ENCODE assay signal across 13 cellular contexts in the genomic region with DNA sequence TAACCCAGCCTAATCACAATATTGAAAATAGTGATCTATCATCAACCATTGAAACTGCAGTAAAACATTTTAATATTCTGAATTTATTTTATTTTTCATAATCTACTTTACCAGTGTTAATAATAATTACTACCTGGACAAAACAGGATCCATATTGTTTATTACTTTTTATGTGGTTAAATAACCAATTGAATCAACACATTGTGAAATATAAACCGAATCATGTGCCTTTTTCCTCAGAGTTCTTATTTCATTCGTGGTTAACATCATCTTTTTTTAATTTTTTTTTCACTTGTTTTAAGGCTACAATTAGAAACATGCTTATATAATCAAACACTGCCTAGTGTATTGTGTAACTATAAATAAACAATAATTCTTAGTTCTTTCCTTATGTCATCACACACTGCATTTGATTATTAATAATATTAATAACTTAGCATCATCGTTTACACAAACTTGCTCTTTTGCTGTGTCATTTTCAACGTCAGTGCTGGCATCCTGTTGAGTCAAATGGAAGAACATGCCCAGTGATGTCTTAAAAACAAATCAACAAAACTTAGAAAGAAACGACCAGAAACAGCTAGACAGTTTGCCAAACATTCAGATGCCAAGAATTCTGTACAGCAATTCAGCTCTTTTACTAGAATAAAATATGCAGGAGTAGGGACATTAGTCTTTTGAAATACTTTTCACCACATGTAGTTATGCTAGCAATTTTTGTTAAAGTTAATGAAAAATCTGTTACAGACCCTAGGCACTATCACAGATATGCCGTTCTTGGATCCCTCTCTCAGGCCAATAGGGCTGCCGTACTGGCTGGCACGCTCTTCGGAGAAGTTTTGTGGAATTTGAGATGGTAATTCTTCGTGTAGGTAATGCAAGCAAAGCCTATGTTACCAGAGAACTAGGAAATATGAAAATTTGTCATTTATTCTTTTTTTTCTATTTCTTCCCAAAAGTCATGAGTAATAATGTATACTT.
DNase-seq lines count a peak whose midpoint lies in the region; ATAC-seq and TF ChIP-seq lines count a peak whose summit lies in the region.
"Had no signal": no experiment of that assay in that cellular context is flagged by ENCODE, and none has a peak within 500 bp of the region (broad histone marks: within the 10 kb centered on the region; RNA-seq: fewer than 3 reads in every experiment).

No MANE protein-coding gene starts in this region.

- ATAC-seq in HG02884 (IDR thresholded peaks at IDR 0.05; ENCODE audit: unreplicated experiment) (no peak), HG03045 (IDR thresholded peaks at IDR 0.05; ENCODE audit: unreplicated experiment) (no peak), HG03571 (IDR thresholded peaks at IDR 0.05; ENCODE audit: unreplicated experiment) (no peak)

- H3K4me1 ChIP-seq in skeletal muscle satellite cell (ENCODE audit: control insufficient read depth, insufficient read depth, low read length), result peaks cover 28% of the 10 kb centered on the region
- H3K4me1 ChIP-seq: colonic mucosa, right atrium auricular region, thyroid gland had no signal

- H3K4me3 ChIP-seq in astrocyte of the cerebellum (ENCODE audit: low read depth, low read length) (no peak overlapping the region), skeletal muscle satellite cell (ENCODE audit: low read length) (no peak overlapping the region)
- H3K4me3 ChIP-seq: colonic mucosa, right atrium auricular region, thyroid gland had no signal

- H3K9me3 ChIP-seq in skeletal muscle satellite cell (replicated peaks; ENCODE audit: low read length), result peaks cover 5% of the 10 kb centered on the region
- H3K9me3 ChIP-seq: colonic mucosa, right atrium auricular region, thyroid gland had no signal

- no peaks in the 10 kb centered on the region for H3K36me3 ChIP-seq in skeletal muscle satellite cell (ENCODE audit: insufficient read depth, low read length)
- H3K36me3 ChIP-seq: colonic mucosa, right atrium auricular region, thyroid gland had no signal

- in situ Hi-C loops in astrocyte of the cerebellum (cut with HindIII; ENCODE audit: low sequenced_read_pairs), result no loop called here

- H3K9ac ChIP-seq in skeletal muscle satellite cell (ENCODE audit: low read depth, low read length), result peak overlapping the region; percentile 65

- no peak for TF ChIP-seq CTCF in astrocyte of the cerebellum (IDR thresholded peaks at IDR 0.05; ENCODE audit: low read depth, low read length, missing control alignments)

- no peaks in the 10 kb centered on the region for H3K27me3 ChIP-seq in skeletal muscle satellite cell (ENCODE audit: control insufficient read depth, insufficient read depth, low read length)
- H3K27me3 ChIP-seq: colonic mucosa, right atrium auricular region, thyroid gland had no signal

- peak overlapping the region; percentile 70 for H3K4me2 ChIP-seq in skeletal muscle satellite cell (ENCODE audit: low read length)

- DNase-seq in HCEC 1CT (peak; percentile 66), astrocyte of the cerebellum (ENCODE audit: low read depth) (peak; percentile 42), globus pallidus (ENCODE audit: low spot score) (peak; percentile 5)
- DNase-seq: activated naive CD4-positive, alpha-beta T cell treated with anti-CD3 and anti-CD28 coated beads for 36 hours; colonic mucosa; NCI-H2171; T-helper 9 cell; thyroid gland had no signal

Comparison
In these comparisons a context has a peak if more than half of its experiments do, and no peak if none do; other contexts are left out.
1. DNase-seq: peak in every context shown above with its lines; median percentile 66 in HCEC 1CT; 42 in astrocyte of the cerebellum; 5 in globus pallidus.